1 cellular context compared by ENCODE assay signal in genomic region chr2:127857494-127857818, GRCh38.
TF ChIP-seq lines count a peak whose summit lies in the region.

No MANE protein-coding gene starts in this region.

TF ChIP-seq in HepG2, 621 proteins besides CTCF, POLR2A, EP300 and RAD21 (continued from another document):
- no peak for TF ChIP-seq HBP1 (CRISPR knock-in tag; IDR thresholded peaks at IDR 0.05; ENCODE audit: low read depth)
- TF ChIP-seq ZNF121 (CRISPR knock-in tag; IDR thresholded peaks at IDR 0.05), result no peak
- no peak for TF ChIP-seq ZNF883 (CRISPR knock-in tag; IDR thresholded peaks at IDR 0.05; ENCODE audit: not compliant biosample characterization)
- TF ChIP-seq HDAC6 (IDR thresholded peaks at IDR 0.05; ENCODE audit: low read depth, low read length), result no peak
- no peak for TF ChIP-seq ZNF362 (CRISPR knock-in tag; IDR thresholded peaks at IDR 0.05; ENCODE audit: borderline replicate concordance)
- TF ChIP-seq ZBTB43 (CRISPR knock-in tag; conservative IDR thresholded peaks at IDR 0.05), result no peak
- TF ChIP-seq ZNF343 (CRISPR knock-in tag; IDR thresholded peaks at IDR 0.05), result no peak
- TF ChIP-seq ZNF703 (CRISPR knock-in tag; IDR thresholded peaks at IDR 0.05; ENCODE audit: borderline replicate concordance), result no peak
- TF ChIP-seq ZBTB2 (CRISPR knock-in tag; IDR thresholded peaks at IDR 0.05; ENCODE audit: low read depth), result no peak; the same call in 1 of the 2 replicates
- peak; percentile 15; the same call in 1 of the 2 replicates for TF ChIP-seq SNAPC5 (CRISPR knock-in tag; IDR thresholded peaks at IDR 0.05; ENCODE audit: borderline replicate concordance)
- no peak for TF ChIP-seq ZNF564 (CRISPR knock-in tag; IDR thresholded peaks at IDR 0.05)
- TF ChIP-seq ZBTB25 (CRISPR knock-in tag; IDR thresholded peaks at IDR 0.05), result no peak; the same call in 1 of the 2 replicates
- TF ChIP-seq CHD2 (IDR thresholded peaks at IDR 0.05; ENCODE audit: low read depth, low read length), result no peak
- peak; percentile 8; the same call in 1 of the 2 replicates for TF ChIP-seq TMF1 (CRISPR knock-in tag; IDR thresholded peaks at IDR 0.05; ENCODE audit: low read depth)
- no peak for TF ChIP-seq ZNF549 (CRISPR knock-in tag; IDR thresholded peaks at IDR 0.05)
- TF ChIP-seq ZNF10 (CRISPR knock-in tag; IDR thresholded peaks at IDR 0.05; ENCODE audit: borderline replicate concordance, low read depth), result no peak
- TF ChIP-seq RFX5 (IDR thresholded peaks at IDR 0.05; ENCODE audit: low read depth, low read length), result no peak
- TF ChIP-seq ATM (IDR thresholded peaks at IDR 0.05; ENCODE audit: borderline replicate concordance), result no peak
- TF ChIP-seq NFE2L1 (CRISPR knock-in tag; IDR thresholded peaks at IDR 0.05; ENCODE audit: borderline replicate concordance), result no peak
- 0 out of 2 replicates have a peak, but pooled peaks have one; percentile 64 for TF ChIP-seq RNF219 (CRISPR knock-in tag; IDR thresholded peaks at IDR 0.05)
- no peak for TF ChIP-seq USF2 (IDR thresholded peaks at IDR 0.05; ENCODE audit: low read depth, low read length)
- no peak for TF ChIP-seq USF2 (CRISPR knock-in tag; IDR thresholded peaks at IDR 0.05; ENCODE audit: borderline replicate concordance)
- no peak for TF ChIP-seq JUNB (CRISPR knock-in tag; IDR thresholded peaks at IDR 0.05; ENCODE audit: borderline replicate concordance)
- TF ChIP-seq NFYB (CRISPR knock-in tag; IDR thresholded peaks at IDR 0.05), result no peak
- TF ChIP-seq HOXA9 (CRISPR knock-in tag; IDR thresholded peaks at IDR 0.05; ENCODE audit: borderline replicate concordance), result no peak
- no peak for TF ChIP-seq FOSL1 (CRISPR knock-in tag; IDR thresholded peaks at IDR 0.05; ENCODE audit: borderline replicate concordance)
- TF ChIP-seq ZNF407 (CRISPR knock-in tag; IDR thresholded peaks at IDR 0.05; ENCODE audit: not compliant biosample characterization), result peak; percentile 1
- TF ChIP-seq SOX6 (IDR thresholded peaks at IDR 0.05), result no peak
- peak; percentile 26; the same call in 1 of the 2 replicates for TF ChIP-seq SOX6 (CRISPR knock-in tag; IDR thresholded peaks at IDR 0.05)
